In the genomic region with DNA sequence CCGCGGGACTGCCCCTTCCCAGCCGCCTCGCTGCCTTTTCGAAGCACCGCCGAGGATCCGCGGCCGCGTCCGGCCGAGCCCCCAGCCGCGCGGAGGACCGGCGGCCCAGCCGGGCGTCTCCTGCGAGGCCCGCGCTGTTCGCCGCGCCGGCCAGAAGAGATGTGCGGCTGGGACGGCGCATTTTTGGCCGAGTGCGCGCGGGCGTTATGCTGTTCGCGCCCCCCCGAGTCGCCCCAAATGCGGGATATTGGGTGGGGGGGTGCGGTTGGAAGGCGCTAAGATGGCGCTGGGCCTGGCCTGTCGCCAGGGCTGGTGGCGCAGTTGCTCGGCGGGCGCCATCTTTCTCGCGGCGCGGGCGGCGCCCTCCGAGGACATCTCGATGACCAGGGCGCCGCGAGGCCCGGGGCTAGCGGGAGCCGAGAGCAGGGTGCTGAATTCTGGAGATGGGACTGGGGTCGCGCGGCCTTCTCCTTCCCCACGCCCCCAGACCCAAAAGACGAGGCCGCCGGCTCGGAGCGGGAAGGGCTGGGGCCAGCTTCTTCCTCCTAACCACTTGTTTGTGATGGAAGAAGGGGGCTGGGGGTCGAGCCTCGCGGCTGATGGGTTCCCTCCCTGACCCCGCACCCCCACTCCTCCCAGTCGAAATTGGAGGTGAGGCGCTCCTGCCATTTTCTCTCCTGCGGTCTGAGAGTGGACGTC, we compare ENCODE assay signal across 1 cellular context.
TF ChIP-seq lines count a peak whose summit lies in the region.

No MANE protein-coding gene starts in this region.

TF ChIP-seq in HepG2, 621 proteins besides CTCF, POLR2A, EP300 and RAD21 (continued from another document and continues in another):
- TF ChIP-seq RBM22 (optimal IDR thresholded peaks at IDR 0.05; ENCODE audit: low read length) (peak; percentile 93), HNRNPL (IDR thresholded peaks at IDR 0.05; ENCODE audit: low read depth, low read length) (peak; percentile 72), GLI4 (CRISPR knock-in tag; IDR thresholded peaks at IDR 0.05; ENCODE audit: borderline replicate concordance) (peak; percentile 64; the same call in 1 of the 2 replicates), ZBTB21 (CRISPR knock-in tag; IDR thresholded peaks at IDR 0.05) (no peak), CBX1 (IDR thresholded peaks at IDR 0.05; ENCODE audit: low read depth) (no peak), SOX6 (IDR thresholded peaks at IDR 0.05) (no peak), SOX6 (CRISPR knock-in tag; IDR thresholded peaks at IDR 0.05) (peak; percentile 52; the same call in 1 of the 2 replicates), RARA (CRISPR knock-in tag; IDR thresholded peaks at IDR 0.05) (peak; percentile 20; the same call in 1 of the 2 replicates), ZNF160 (CRISPR knock-in tag; IDR thresholded peaks at IDR 0.05) (peak; percentile 79), GATAD1 (CRISPR knock-in tag; IDR thresholded peaks at IDR 0.05) (peak; percentile 46; the same call in 1 of the 2 replicates), MTF1 (CRISPR knock-in tag; IDR thresholded peaks at IDR 0.05) (0 out of 2 replicates have a peak, but pooled peaks have one; percentile 45), ZNF20 (CRISPR knock-in tag; IDR thresholded peaks at IDR 0.05) (peak; percentile 37; the same call in 1 of the 2 replicates), NR1H2 (CRISPR knock-in tag; IDR thresholded peaks at IDR 0.05; ENCODE audit: borderline replicate concordance, low read depth) (peak; percentile 82; the same call in 1 of the 2 replicates), FOXK2 (IDR thresholded peaks at IDR 0.05) (no peak), SMARCC2 (IDR thresholded peaks at IDR 0.05) (no peak), SAP130 (CRISPR knock-in tag; IDR thresholded peaks at IDR 0.05; ENCODE audit: low read depth) (peak; percentile 43), ZFP90 (CRISPR knock-in tag; IDR thresholded peaks at IDR 0.05; ENCODE audit: borderline replicate concordance) (peak; percentile 85), PHF8 (CRISPR knock-in tag; IDR thresholded peaks at IDR 0.05) (peak; percentile 88), SMYD3 (CRISPR knock-in tag; IDR thresholded peaks at IDR 0.05) (0 out of 2 replicates have a peak, but pooled peaks have one; percentile 71), ONECUT2 (CRISPR knock-in tag; IDR thresholded peaks at IDR 0.05) (peak; percentile 48; the same call in 1 of the 2 replicates), ZNF124 (CRISPR knock-in tag; IDR thresholded peaks at IDR 0.05) (0 out of 2 replicates have a peak, but pooled peaks have one; percentile 27), SIN3A (IDR thresholded peaks at IDR 0.05; ENCODE audit: borderline replicate concordance, low read depth, low read length) (0 out of 2 replicates have a peak, but pooled peaks have one; percentile 21), ZNF841 (CRISPR knock-in tag; IDR thresholded peaks at IDR 0.05; ENCODE audit: borderline replicate concordance) (peak; percentile 76; the same call in 1 of the 2 replicates), SCMH1 (CRISPR knock-in tag; IDR thresholded peaks at IDR 0.05; ENCODE audit: borderline replicate concordance) (no peak), ZNF350 (CRISPR knock-in tag; IDR thresholded peaks at IDR 0.05; ENCODE audit: borderline replicate concordance, low read depth) (peak; percentile 82; the same call in 1 of the 2 replicates), HNF4A (CRISPR knock-in tag; IDR thresholded peaks at IDR 0.05) (peak; percentile 42; the same call in 1 of the 2 replicates), FOXC1 (CRISPR knock-in tag; IDR thresholded peaks at IDR 0.05; ENCODE audit: borderline replicate concordance) (peak; percentile 92; the same call in 1 of the 2 replicates), ZNF772 (CRISPR knock-in tag; IDR thresholded peaks at IDR 0.05) (no peak; the same call in none of the 2 replicates), TAF15 (IDR thresholded peaks at IDR 0.05; ENCODE audit: low read depth, low read length, poor library complexity, severe bottlenecking) (peak; percentile 97), AGO1 (IDR thresholded peaks at IDR 0.05; ENCODE audit: low read depth, low read length, poor library complexity, severe bottlenecking) (peak; percentile 83), GPN1 (CRISPR knock-in tag; IDR thresholded peaks at IDR 0.05; ENCODE audit: borderline replicate concordance) (no peak; the same call in 1 of the 2 replicates), ZNF788 (CRISPR knock-in tag; IDR thresholded peaks at IDR 0.05; ENCODE audit: borderline replicate concordance) (peak; percentile 59; the same call in 1 of the 2 replicates), ZFAT (CRISPR knock-in tag; conservative IDR thresholded peaks at IDR 0.05) (peak; percentile 93; the same call in 1 of the 2 replicates), ZBTB20 (CRISPR knock-in tag; IDR thresholded peaks at IDR 0.05; ENCODE audit: borderline replicate concordance, low read depth) (peak; percentile 62; the same call in 1 of the 2 replicates), RARG (CRISPR knock-in tag; IDR thresholded peaks at IDR 0.05; ENCODE audit: low read depth) (no peak), ZNF296 (CRISPR knock-in tag; conservative IDR thresholded peaks at IDR 0.05) (no peak), ZBTB42 (CRISPR knock-in tag; IDR thresholded peaks at IDR 0.05) (peak; percentile 81; the same call in 1 of the 2 replicates)
- TF ChIP-seq, protein P1, sequence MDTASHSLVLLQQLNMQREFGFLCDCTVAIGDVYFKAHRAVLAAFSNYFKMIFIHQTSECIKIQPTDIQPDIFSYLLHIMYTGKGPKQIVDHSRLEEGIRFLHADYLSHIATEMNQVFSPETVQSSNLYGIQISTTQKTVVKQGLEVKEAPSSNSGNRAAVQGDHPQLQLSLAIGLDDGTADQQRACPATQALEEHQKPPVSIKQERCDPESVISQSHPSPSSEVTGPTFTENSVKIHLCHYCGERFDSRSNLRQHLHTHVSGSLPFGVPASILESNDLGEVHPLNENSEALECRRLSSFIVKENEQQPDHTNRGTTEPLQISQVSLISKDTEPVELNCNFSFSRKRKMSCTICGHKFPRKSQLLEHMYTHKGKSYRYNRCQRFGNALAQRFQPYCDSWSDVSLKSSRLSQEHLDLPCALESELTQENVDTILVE (CRISPR knock-in tag; IDR thresholded peaks at IDR 0.05): peak; percentile 85
- TF ChIP-seq, protein P2, sequence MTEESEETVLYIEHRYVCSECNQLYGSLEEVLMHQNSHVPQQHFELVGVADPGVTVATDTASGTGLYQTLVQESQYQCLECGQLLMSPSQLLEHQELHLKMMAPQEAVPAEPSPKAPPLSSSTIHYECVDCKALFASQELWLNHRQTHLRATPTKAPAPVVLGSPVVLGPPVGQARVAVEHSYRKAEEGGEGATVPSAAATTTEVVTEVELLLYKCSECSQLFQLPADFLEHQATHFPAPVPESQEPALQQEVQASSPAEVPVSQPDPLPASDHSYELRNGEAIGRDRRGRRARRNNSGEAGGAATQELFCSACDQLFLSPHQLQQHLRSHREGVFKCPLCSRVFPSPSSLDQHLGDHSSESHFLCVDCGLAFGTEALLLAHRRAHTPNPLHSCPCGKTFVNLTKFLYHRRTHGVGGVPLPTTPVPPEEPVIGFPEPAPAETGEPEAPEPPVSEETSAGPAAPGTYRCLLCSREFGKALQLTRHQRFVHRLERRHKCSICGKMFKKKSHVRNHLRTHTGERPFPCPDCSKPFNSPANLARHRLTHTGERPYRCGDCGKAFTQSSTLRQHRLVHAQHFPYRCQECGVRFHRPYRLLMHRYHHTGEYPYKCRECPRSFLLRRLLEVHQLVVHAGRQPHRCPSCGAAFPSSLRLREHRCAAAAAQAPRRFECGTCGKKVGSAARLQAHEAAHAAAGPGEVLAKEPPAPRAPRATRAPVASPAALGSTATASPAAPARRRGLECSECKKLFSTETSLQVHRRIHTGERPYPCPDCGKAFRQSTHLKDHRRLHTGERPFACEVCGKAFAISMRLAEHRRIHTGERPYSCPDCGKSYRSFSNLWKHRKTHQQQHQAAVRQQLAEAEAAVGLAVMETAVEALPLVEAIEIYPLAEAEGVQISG (CRISPR knock-in tag; IDR thresholded peaks at IDR 0.05): peak; percentile 89
- TF ChIP-seq, protein P3, sequence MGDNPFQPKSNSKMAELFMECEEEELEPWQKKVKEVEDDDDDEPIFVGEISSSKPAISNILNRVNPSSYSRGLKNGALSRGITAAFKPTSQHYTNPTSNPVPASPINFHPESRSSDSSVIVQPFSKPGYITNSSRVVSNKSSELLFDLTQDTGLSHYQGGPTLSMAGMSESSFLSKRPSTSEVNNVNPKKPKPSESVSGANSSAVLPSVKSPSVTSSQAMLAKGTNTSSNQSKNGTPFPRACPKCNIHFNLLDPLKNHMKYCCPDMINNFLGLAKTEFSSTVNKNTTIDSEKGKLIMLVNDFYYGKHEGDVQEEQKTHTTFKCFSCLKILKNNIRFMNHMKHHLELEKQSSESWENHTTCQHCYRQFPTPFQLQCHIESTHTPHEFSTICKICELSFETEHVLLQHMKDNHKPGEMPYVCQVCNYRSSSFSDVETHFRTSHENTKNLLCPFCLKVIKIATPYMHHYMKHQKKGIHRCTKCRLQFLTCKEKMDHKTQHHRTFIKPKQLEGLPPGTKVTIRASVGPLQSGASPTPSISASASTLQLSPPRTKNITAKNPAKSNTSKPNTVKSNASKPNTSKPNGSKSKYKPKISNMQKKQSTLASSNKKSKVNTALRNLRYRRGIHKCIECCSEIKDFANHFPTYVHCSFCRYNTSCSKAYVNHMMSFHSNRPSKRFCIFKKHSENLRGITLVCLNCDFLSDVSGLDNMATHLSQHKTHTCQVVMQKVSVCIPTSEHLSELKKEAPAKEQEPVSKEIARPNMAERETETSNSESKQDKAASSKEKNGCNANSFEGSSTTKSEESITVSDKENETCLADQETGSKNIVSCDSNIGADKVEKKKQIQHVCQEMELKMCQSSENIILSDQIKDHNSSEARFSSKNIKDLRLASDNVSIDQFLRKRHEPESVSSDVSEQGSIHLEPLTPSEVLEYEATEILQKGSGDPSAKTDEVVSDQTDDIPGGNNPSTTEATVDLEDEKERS (CRISPR knock-in tag; IDR thresholded peaks at IDR 0.05): peak; percentile 64; the same call in 1 of the 2 replicates
- TF ChIP-seq, protein P4, sequence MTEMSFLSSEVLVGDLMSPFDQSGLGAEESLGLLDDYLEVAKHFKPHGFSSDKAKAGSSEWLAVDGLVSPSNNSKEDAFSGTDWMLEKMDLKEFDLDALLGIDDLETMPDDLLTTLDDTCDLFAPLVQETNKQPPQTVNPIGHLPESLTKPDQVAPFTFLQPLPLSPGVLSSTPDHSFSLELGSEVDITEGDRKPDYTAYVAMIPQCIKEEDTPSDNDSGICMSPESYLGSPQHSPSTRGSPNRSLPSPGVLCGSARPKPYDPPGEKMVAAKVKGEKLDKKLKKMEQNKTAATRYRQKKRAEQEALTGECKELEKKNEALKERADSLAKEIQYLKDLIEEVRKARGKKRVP (CRISPR knock-in tag; IDR thresholded peaks at IDR 0.05): 0 out of 4 replicates have a peak, but pooled peaks of 1 of the 2 experiments have one; percentile 8
- TF ChIP-seq, protein P5, sequence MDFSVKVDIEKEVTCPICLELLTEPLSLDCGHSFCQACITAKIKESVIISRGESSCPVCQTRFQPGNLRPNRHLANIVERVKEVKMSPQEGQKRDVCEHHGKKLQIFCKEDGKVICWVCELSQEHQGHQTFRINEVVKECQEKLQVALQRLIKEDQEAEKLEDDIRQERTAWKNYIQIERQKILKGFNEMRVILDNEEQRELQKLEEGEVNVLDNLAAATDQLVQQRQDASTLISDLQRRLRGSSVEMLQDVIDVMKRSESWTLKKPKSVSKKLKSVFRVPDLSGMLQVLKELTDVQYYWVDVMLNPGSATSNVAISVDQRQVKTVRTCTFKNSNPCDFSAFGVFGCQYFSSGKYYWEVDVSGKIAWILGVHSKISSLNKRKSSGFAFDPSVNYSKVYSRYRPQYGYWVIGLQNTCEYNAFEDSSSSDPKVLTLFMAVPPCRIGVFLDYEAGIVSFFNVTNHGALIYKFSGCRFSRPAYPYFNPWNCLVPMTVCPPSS (IDR thresholded peaks at IDR 0.05): no peak
- TF ChIP-seq, protein P6, sequence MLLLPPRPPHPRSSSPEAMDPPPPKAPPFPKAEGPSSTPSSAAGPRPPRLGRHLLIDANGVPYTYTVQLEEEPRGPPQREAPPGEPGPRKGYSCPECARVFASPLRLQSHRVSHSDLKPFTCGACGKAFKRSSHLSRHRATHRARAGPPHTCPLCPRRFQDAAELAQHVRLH (CRISPR knock-in tag; IDR thresholded peaks at IDR 0.05; ENCODE audit: borderline replicate concordance, low read depth): peak; percentile 84; the same call in 1 of the 2 replicates
- TF ChIP-seq, protein P7, sequence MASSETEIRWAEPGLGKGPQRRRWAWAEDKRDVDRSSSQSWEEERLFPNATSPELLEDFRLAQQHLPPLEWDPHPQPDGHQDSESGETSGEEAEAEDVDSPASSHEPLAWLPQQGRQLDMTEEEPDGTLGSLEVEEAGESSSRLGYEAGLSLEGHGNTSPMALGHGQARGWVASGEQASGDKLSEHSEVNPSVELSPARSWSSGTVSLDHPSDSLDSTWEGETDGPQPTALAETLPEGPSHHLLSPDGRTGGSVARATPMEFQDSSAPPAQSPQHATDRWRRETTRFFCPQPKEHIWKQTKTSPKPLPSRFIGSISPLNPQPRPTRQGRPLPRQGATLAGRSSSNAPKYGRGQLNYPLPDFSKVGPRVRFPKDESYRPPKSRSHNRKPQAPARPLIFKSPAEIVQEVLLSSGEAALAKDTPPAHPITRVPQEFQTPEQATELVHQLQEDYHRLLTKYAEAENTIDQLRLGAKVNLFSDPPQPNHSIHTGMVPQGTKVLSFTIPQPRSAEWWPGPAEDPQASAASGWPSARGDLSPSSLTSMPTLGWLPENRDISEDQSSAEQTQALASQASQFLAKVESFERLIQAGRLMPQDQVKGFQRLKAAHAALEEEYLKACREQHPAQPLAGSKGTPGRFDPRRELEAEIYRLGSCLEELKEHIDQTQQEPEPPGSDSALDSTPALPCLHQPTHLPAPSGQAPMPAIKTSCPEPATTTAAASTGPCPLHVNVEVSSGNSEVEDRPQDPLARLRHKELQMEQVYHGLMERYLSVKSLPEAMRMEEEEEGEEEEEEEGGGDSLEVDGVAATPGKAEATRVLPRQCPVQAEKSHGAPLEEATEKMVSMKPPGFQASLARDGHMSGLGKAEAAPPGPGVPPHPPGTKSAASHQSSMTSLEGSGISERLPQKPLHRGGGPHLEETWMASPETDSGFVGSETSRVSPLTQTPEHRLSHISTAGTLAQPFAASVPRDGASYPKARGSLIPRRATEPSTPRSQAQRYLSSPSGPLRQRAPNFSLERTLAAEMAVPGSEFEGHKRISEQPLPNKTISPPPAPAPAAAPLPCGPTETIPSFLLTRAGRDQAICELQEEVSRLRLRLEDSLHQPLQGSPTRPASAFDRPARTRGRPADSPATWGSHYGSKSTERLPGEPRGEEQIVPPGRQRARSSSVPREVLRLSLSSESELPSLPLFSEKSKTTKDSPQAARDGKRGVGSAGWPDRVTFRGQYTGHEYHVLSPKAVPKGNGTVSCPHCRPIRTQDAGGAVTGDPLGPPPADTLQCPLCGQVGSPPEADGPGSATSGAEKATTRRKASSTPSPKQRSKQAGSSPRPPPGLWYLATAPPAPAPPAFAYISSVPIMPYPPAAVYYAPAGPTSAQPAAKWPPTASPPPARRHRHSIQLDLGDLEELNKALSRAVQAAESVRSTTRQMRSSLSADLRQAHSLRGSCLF (CRISPR knock-in tag; IDR thresholded peaks at IDR 0.05; ENCODE audit: borderline replicate concordance): 0 out of 2 replicates have a peak, but pooled peaks have one; percentile 52
- TF ChIP-seq, protein P8, sequence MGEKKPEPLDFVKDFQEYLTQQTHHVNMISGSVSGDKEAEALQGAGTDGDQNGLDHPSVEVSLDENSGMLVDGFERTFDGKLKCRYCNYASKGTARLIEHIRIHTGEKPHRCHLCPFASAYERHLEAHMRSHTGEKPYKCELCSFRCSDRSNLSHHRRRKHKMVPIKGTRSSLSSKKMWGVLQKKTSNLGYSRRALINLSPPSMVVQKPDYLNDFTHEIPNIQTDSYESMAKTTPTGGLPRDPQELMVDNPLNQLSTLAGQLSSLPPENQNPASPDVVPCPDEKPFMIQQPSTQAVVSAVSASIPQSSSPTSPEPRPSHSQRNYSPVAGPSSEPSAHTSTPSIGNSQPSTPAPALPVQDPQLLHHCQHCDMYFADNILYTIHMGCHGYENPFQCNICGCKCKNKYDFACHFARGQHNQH (CRISPR knock-in tag; IDR thresholded peaks at IDR 0.05): peak; percentile 49; the same call in 1 of the 2 replicates
